34 cellular contexts compared by ENCODE assay signal in genomic region chr4:53579826-53580225, GRCh38. TPM values are rescaled to one million over a fixed set of nuclear protein-coding genes. Genes with fewer than 3 reads are reported as not detected.
"Had no signal": no experiment of that assay in that cellular context is flagged by ENCODE, and none has a peak within 500 bp of the region (broad histone marks: within the 10 kb centered on the region; RNA-seq: fewer than 3 reads in every experiment).

No MANE protein-coding gene starts in this region.

- H3K9me3 Mint-ChIP-seq: activated CD4-positive, alpha-beta T cell treated with anti-CD3 and anti-CD28 coated beads, Interleukin-2, amount 10 ng/mL, durations not matched to agents 7 days and 5 days; activated naive CD4-positive, alpha-beta T cell treated with anti-CD3 and anti-CD28 coated beads, Interleukin-2, amount 50 U/mL, for 72 hours; activated T-cell treated with anti-CD3 and anti-CD28 coated beads, Interleukin-2, amount 50 U/mL, for 4 hours; activated T-helper 1 cell treated with anti-CD3 and anti-CD28 coated beads, Interleukin-12 subunit alpha, Interleukin-12 subunit beta, Interleukin-2, Interleukin-4 antibody, amounts not matched to agents 30 ng/mL and 10 ng/mL and 1 ng/mL, durations not matched to agents 14 hours and 24 hours and 36 hours; T-helper 1 cell treated with Interleukin-12 subunit alpha and Interleukin-12 subunit beta and Interleukin-4 antibody, amounts not matched to agents 30 μg/mL and 1 μg/mL, for 36 hours; T-helper 2 cell treated with Interferon-gamma antibody and Interleukin-4, amounts not matched to agents 5 μg/mL and 100 μg/mL, for 36 hours had no signal

- H3K9me3 ChIP-seq: adrenal gland, body of pancreas, breast epithelium, SJCRH30 had no signal

- H3K4me3 ChIP-seq: adrenal gland, body of pancreas, breast epithelium, SJCRH30, SK-N-MC had no signal

- H3K4me1 ChIP-seq: adrenal gland, breast epithelium had no signal

- DNase-seq: activated CD4-positive, alpha-beta T cell treated with anti-CD3 and anti-CD28 coated beads for 36 hours; activated CD4-positive, alpha-beta T cell treated with anti-CD3 and anti-CD28 coated beads, Interleukin-2, amount 10 ng/mL, durations not matched to agents 7 days and 5 days; activated CD4-positive, alpha-beta T cell treated with anti-CD3 and anti-CD28 coated beads, Interleukin-2, amount 50 U/mL, for 48 hours; activated CD8-positive, alpha-beta memory T cell treated with anti-CD3 and anti-CD28 coated beads, Interleukin-2, amount 50 U/mL, for 4 hours; activated CD8-positive, alpha-beta T cell treated with anti-CD3 and anti-CD28 coated beads, Interleukin-2, amount 10 ng/mL, durations not matched to agents 7 days and 5 days; activated gamma-delta T cell treated with Interleukin-2 at 50 U/mL for 16 hours; activated naive CD4-positive, alpha-beta T cell treated with anti-CD3 and anti-CD28 coated beads for 36 hours; activated T-cell treated with anti-CD3 and anti-CD28 coated beads for 4 hours; activated T-cell treated with anti-CD3 and anti-CD28 coated beads, Interleukin-2, amount 50 U/mL, for 4 hours; adrenal gland; body of pancreas; NCI-H1105; NCI-H1436; NCI-H1694; NCI-H1930; NCI-H2081 treated with DMSO at 0.1 percent for 48 hours; NCI-H226; NCI-H446 treated with DMSO at 0.1 percent for 48 hours; NCI-H524 treated with DMSO at 0.1 percent for 48 hours; NCI-H748 treated with DMSO at 0.1 percent for 48 hours; NK-92 treated with Interleukin-12 subunit alpha and Interleukin-12 subunit beta, amount 100 ng/mL, for 24 hours; SHP77; SJCRH30 had no signal

- H3K4me3 Mint-ChIP-seq: activated CD4-positive, alpha-beta T cell treated with anti-CD3 and anti-CD28 coated beads for 36 hours; activated CD4-positive, alpha-beta T cell treated with anti-CD3 and anti-CD28 coated beads, Interleukin-2, amount 10 ng/mL, durations not matched to agents 7 days and 5 days; activated CD8-positive, alpha-beta T cell treated with anti-CD3 and anti-CD28 coated beads, Interleukin-2, amount 10 ng/mL, durations not matched to agents 7 days and 5 days; activated naive CD4-positive, alpha-beta T cell treated with anti-CD3 and anti-CD28 coated beads for 36 hours; activated T-cell treated with anti-CD3 and anti-CD28 coated beads, Interleukin-2, amount 50 U/mL, for 4 hours; activated T-helper 1 cell treated with anti-CD3 and anti-CD28 coated beads, Interleukin-12 subunit alpha, Interleukin-12 subunit beta, Interleukin-2, Interleukin-4 antibody, amounts not matched to agents 30 ng/mL and 10 ng/mL and 1 ng/mL, durations not matched to agents 14 hours and 24 hours and 36 hours; T-helper 1 cell treated with Interleukin-12 subunit alpha and Interleukin-12 subunit beta and Interleukin-4 antibody, amounts not matched to agents 30 μg/mL and 1 μg/mL, for 36 hours; T-helper 2 cell treated with Interferon-gamma antibody and Interleukin-4, amounts not matched to agents 5 μg/mL and 100 μg/mL, for 36 hours; WTC11 had no signal

- H3K36me3 ChIP-seq: adrenal gland, breast epithelium, SJCRH30 had no signal

- H3K36me3 Mint-ChIP-seq: activated naive CD4-positive, alpha-beta T cell treated with anti-CD3 and anti-CD28 coated beads, Interleukin-2, amount 50 U/mL, for 72 hours had no signal

- ATAC-seq: activated CD4-positive, alpha-beta T cell treated with anti-CD3 and anti-CD28 coated beads for 36 hours; activated CD4-positive, CD25-positive, alpha-beta regulatory T cell treated with anti-CD3 and anti-CD28 coated beads, Interleukin-2, amount 50 U/mL, for 24 hours; activated CD8-positive, alpha-beta T cell treated with anti-CD3 and anti-CD28 coated beads, Interleukin-2, amount 10 ng/mL, durations not matched to agents 7 days and 5 days; activated naive CD4-positive, alpha-beta T cell treated with anti-CD3 and anti-CD28 coated beads, Interleukin-2, amount 50 U/mL, for 72 hours; activated T-cell treated with anti-CD3 and anti-CD28 coated beads, Interleukin-2, amount 50 U/mL, for 4 hours; body of pancreas; Panc1; WTC11 had no signal

- H3K27me3 ChIP-seq: adrenal gland, body of pancreas, breast epithelium, SJCRH30 had no signal

- H3K27ac ChIP-seq: adrenal gland, body of pancreas, breast epithelium, SJCRH30, SK-N-MC had no signal

- H3K27ac Mint-ChIP-seq: activated CD4-positive, alpha-beta T cell treated with anti-CD3 and anti-CD28 coated beads for 36 hours; activated CD4-positive, alpha-beta T cell treated with anti-CD3 and anti-CD28 coated beads, Interleukin-2, amount 10 ng/mL, durations not matched to agents 7 days and 5 days; activated CD8-positive, alpha-beta T cell treated with anti-CD3 and anti-CD28 coated beads, Interleukin-2, amount 10 ng/mL, durations not matched to agents 7 days and 5 days; activated naive CD4-positive, alpha-beta T cell treated with anti-CD3 and anti-CD28 coated beads for 36 hours; activated naive CD4-positive, alpha-beta T cell treated with anti-CD3 and anti-CD28 coated beads, Interleukin-2, amount 50 U/mL, for 72 hours; activated T-helper 1 cell treated with anti-CD3 and anti-CD28 coated beads, Interleukin-12 subunit alpha, Interleukin-12 subunit beta, Interleukin-2, Interleukin-4 antibody, amounts not matched to agents 30 ng/mL and 10 ng/mL and 1 ng/mL, durations not matched to agents 14 hours and 24 hours and 36 hours; T-helper 1 cell treated with Interleukin-12 subunit alpha and Interleukin-12 subunit beta and Interleukin-4 antibody, amounts not matched to agents 30 μg/mL and 1 μg/mL, for 36 hours; T-helper 2 cell treated with Interferon-gamma antibody and Interleukin-4, amounts not matched to agents 5 μg/mL and 100 μg/mL, for 36 hours; WTC11 had no signal

- H3K4me1 Mint-ChIP-seq: activated CD4-positive, alpha-beta T cell treated with anti-CD3 and anti-CD28 coated beads for 36 hours; activated CD4-positive, alpha-beta T cell treated with anti-CD3 and anti-CD28 coated beads, Interleukin-2, amount 10 ng/mL, durations not matched to agents 7 days and 5 days had no signal

RNA-seq across cellular contexts. Expression of gene LNX1, which starts 11.5 kb away (rescaled TPM):
- total RNA-seq: activated CD4-positive, alpha-beta T cell treated with anti-CD3 and anti-CD28 coated beads for 36 hours; activated CD4-positive, alpha-beta T cell treated with anti-CD3 and anti-CD28 coated beads, Interleukin-2, amount 10 ng/mL, durations not matched to agents 7 days and 5 days; activated CD8-positive, alpha-beta T cell treated with anti-CD3 and anti-CD28 coated beads, Interleukin-2, amount 10 ng/mL, durations not matched to agents 7 days and 5 days; activated naive CD4-positive, alpha-beta T cell treated with anti-CD3 and anti-CD28 coated beads, Interleukin-2, amount 50 U/mL, for 72 hours; activated T-helper 1 cell treated with anti-CD3 and anti-CD28 coated beads, Interleukin-12 subunit alpha, Interleukin-12 subunit beta, Interleukin-2, Interleukin-4 antibody, amounts not matched to agents 30 ng/mL and 10 ng/mL and 1 ng/mL, durations not matched to agents 14 hours and 24 hours and 36 hours; MCF 10A; OCI-LY7 had no signal
